12 cellular contexts compared by ENCODE assay signal in the genomic region with DNA sequence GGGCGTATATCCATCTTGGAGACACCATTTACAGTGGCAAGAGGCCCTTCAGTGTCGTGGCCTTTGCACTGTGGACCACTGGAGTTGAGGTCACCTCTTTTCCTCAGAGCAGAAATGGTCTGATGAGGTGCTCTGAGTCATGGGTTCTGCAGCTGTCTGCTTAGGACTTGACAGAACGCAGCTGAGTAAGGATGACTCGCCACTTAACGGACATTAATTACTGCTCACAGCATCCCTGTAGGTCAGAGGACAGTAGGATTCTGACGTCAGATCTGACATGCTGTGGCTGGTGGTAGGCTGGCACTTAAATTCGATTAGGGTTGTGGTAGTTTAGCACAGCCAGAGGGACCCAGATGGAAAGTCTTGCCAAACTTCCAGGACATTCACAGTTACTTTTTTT.
DNase-seq lines count a peak whose midpoint lies in the region; ATAC-seq and TF ChIP-seq lines count a peak whose summit lies in the region.
"Had no signal": no experiment of that assay in that cellular context is flagged by ENCODE, and none has a peak within 500 bp of the region (broad histone marks: within the 10 kb centered on the region; RNA-seq: fewer than 3 reads in every experiment).

No MANE protein-coding gene starts in this region.

- in situ Hi-C loops in astrocyte of the cerebellum (cut with HindIII; ENCODE audit: low sequenced_read_pairs), result no loop called here

- H3K9me3 ChIP-seq in BE2C (no peaks in the 10 kb centered on the region), colonic mucosa (no peaks in the 10 kb centered on the region)
- H3K9me3 ChIP-seq: sigmoid colon had no signal

- H3K4me3 ChIP-seq in BE2C (ENCODE audit: low read depth, low read length), result no peak overlapping the region
- H3K4me3 ChIP-seq in NB4 (ENCODE audit: low read depth, low read length), result no peak overlapping the region
- no peak overlapping the region for H3K4me3 ChIP-seq in astrocyte of the cerebellum (ENCODE audit: low read depth, low read length)
- H3K4me3 ChIP-seq in colonic mucosa, result no peak overlapping the region
- H3K4me3 ChIP-seq: sigmoid colon had no signal

- intact Hi-C loops in colonic mucosa (cut with DNase I), result no loop called here

- H3K36me3 ChIP-seq in BE2C (no peaks in the 10 kb centered on the region), colonic mucosa (no peaks in the 10 kb centered on the region)
- H3K36me3 ChIP-seq: sigmoid colon had no signal

- no peak overlapping the region for H3K9ac ChIP-seq in colonic mucosa (ENCODE audit: low read depth in 2 of 2, low read length in 2 of 2)

- H3K27ac ChIP-seq in colonic mucosa, result no peak overlapping the region

- TF ChIP-seq POLR2A in NB4 (IDR thresholded peaks at IDR 0.05; ENCODE audit: extremely low read depth, insufficient read length), result no peak

- TF ChIP-seq CTCF in BE2C (IDR thresholded peaks at IDR 0.05; ENCODE audit: low read depth, low read length) (no peak), NB4 (IDR thresholded peaks at IDR 0.05; ENCODE audit: low read depth, low read length) (no peak), astrocyte of the cerebellum (IDR thresholded peaks at IDR 0.05; ENCODE audit: low read depth, low read length, missing control alignments) (no peak), colonic mucosa (IDR thresholded peaks at IDR 0.05) (no peak)

- DNase-seq in BE2C (peak; percentile 61), NB4 (ENCODE audit: low read depth) (peak; percentile 62), astrocyte of the cerebellum (ENCODE audit: low read depth) (peak; percentile 36), kidney glomerular epithelial cell (lab: John Stamatoyannopoulos, UW) (peak; percentile 69), NCI-H2029 treated with DMSO at 0.1 percent for 48 hours (lab: John Stamatoyannopoulos, UW) (no peak), colonic mucosa (no peak), HuH-7.5 (ENCODE audit: low spot score) (no peak)
- DNase-seq: activated CD4-positive, alpha-beta T cell treated with anti-CD3 and anti-CD28 coated beads, Interleukin-2, amount 50 U/mL, for 1 hour; DMS79 treated with DMSO at 0.1 percent for 48 hours; sigmoid colon; stimulated activated naive CD4-positive, alpha-beta T cell had no signal

- ATAC-seq in HG03457 (IDR thresholded peaks at IDR 0.05; ENCODE audit: unreplicated experiment), result no peak

- H3K4me1 ChIP-seq in BE2C (peaks cover 7% of the 10 kb centered on the region), colonic mucosa (no peaks in the 10 kb centered on the region)

- H3K27me3 ChIP-seq in BE2C (no peaks in the 10 kb centered on the region), colonic mucosa (no peaks in the 10 kb centered on the region)
- H3K27me3 ChIP-seq: sigmoid colon had no signal

Comparison
In these comparisons a context has a peak if more than half of its experiments do, and no peak if none do; other contexts are left out.
1. DNase-seq: peak in BE2C (single experiment), NB4 (single experiment), astrocyte of the cerebellum (single experiment) and kidney glomerular epithelial cell (single experiment); none in NCI-H2029 treated with DMSO at 0.1 percent for 48 hours (single experiment), colonic mucosa (single experiment) and HuH-7.5 (single experiment).